ENCODE assay signal across 1 cellular context in genomic region chr6:136224974-136225373, GRCh38. TPM values are rescaled to one million over a fixed set of nuclear protein-coding genes. Genes with fewer than 3 reads are reported as not detected.
"Had no signal": no experiment of that assay in that cellular context is flagged by ENCODE, and none has a peak within 500 bp of the region (broad histone marks: within the 10 kb centered on the region; RNA-seq: fewer than 3 reads in every experiment).

No MANE protein-coding gene starts in this region.

RNA-seq across cellular contexts. Expression of gene MTFR2, which starts 25.1 kb away (rescaled TPM):
- total RNA-seq: left lobe of liver had no signal
